In genomic region chr2:15435474-15435873, GRCh38 we compare ENCODE assay signal across 1 cellular context.
A peak's percentile ranks its signal among the peaks of the same experiment; 100 is the strongest.
TF ChIP-seq lines count a peak whose summit lies in the region.

No MANE protein-coding gene starts in this region.

TF ChIP-seq in HepG2, 621 proteins besides CTCF, POLR2A, EP300 and RAD21 (continued from another document and continues in another):
- peak; percentile 90 for TF ChIP-seq HOMEZ (CRISPR knock-in tag; IDR thresholded peaks at IDR 0.05; ENCODE audit: low read depth)
- 0 out of 2 replicates have a peak, but pooled peaks have one; percentile 28 for TF ChIP-seq HDAC1 (CRISPR knock-in tag; IDR thresholded peaks at IDR 0.05)
- peak; percentile 97 for TF ChIP-seq TEAD3 (CRISPR knock-in tag; optimal IDR thresholded peaks at IDR 0.05; ENCODE audit: borderline replicate concordance)
- TF ChIP-seq, protein P1, sequence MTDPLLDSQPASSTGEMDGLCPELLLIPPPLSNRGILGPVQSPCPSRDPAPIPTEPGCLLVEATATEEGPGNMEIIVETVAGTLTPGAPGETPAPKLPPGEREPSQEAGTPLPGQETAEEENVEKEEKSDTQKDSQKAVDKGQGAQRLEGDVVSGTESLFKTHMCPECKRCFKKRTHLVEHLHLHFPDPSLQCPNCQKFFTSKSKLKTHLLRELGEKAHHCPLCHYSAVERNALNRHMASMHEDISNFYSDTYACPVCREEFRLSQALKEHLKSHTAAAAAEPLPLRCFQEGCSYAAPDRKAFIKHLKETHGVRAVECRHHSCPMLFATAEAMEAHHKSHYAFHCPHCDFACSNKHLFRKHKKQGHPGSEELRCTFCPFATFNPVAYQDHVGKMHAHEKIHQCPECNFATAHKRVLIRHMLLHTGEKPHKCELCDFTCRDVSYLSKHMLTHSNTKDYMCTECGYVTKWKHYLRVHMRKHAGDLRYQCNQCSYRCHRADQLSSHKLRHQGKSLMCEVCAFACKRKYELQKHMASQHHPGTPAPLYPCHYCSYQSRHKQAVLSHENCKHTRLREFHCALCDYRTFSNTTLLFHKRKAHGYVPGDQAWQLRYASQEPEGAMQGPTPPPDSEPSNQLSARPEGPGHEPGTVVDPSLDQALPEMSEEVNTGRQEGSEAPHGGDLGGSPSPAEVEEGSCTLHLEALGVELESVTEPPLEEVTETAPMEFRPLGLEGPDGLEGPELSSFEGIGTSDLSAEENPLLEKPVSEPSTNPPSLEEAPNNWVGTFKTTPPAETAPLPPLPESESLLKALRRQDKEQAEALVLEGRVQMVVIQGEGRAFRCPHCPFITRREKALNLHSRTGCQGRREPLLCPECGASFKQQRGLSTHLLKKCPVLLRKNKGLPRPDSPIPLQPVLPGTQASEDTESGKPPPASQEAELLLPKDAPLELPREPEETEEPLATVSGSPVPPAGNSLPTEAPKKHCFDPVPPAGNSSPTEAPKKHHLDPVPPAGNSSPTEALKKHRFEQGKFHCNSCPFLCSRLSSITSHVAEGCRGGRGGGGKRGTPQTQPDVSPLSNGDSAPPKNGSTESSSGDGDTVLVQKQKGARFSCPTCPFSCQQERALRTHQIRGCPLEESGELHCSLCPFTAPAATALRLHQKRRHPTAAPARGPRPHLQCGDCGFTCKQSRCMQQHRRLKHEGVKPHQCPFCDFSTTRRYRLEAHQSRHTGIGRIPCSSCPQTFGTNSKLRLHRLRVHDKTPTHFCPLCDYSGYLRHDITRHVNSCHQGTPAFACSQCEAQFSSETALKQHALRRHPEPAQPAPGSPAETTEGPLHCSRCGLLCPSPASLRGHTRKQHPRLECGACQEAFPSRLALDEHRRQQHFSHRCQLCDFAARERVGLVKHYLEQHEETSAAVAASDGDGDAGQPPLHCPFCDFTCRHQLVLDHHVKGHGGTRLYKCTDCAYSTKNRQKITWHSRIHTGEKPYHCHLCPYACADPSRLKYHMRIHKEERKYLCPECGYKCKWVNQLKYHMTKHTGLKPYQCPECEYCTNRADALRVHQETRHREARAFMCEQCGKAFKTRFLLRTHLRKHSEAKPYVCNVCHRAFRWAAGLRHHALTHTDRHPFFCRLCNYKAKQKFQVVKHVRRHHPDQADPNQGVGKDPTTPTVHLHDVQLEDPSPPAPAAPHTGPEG (CRISPR knock-in tag; IDR thresholded peaks at IDR 0.05) = no peak
- TF ChIP-seq SALL1 (CRISPR knock-in tag; IDR thresholded peaks at IDR 0.05) = peak; percentile 43; the same call in 1 of the 2 replicates
- TF ChIP-seq SIX1 (CRISPR knock-in tag; IDR thresholded peaks at IDR 0.05; ENCODE audit: borderline replicate concordance) = peak; percentile 85
- TF ChIP-seq HHEX (CRISPR knock-in tag; IDR thresholded peaks at IDR 0.05) = no peak
- no peak for TF ChIP-seq ZUFSP (CRISPR knock-in tag; IDR thresholded peaks at IDR 0.05; ENCODE audit: borderline replicate concordance)
- no peak for TF ChIP-seq JDP2 (CRISPR knock-in tag; IDR thresholded peaks at IDR 0.05; ENCODE audit: borderline replicate concordance)
- TF ChIP-seq FOXO1 (CRISPR knock-in tag; IDR thresholded peaks at IDR 0.05) = peak; percentile 55; the same call in 1 of the 2 replicates
- 0 out of 2 replicates have a peak, but pooled peaks have one; percentile 20 for TF ChIP-seq ARID3A (IDR thresholded peaks at IDR 0.05; ENCODE audit: low read depth, low read length)
- TF ChIP-seq MIER2 (CRISPR knock-in tag; IDR thresholded peaks at IDR 0.05) = 0 out of 2 replicates have a peak, but pooled peaks have one; percentile 30
- peak; percentile 61; the same call in 1 of the 2 replicates for TF ChIP-seq ZNF256 (CRISPR knock-in tag; conservative IDR thresholded peaks at IDR 0.05)
- peak; percentile 97 for TF ChIP-seq HNF4A (CRISPR knock-in tag; IDR thresholded peaks at IDR 0.05)
- TF ChIP-seq, protein P2, sequence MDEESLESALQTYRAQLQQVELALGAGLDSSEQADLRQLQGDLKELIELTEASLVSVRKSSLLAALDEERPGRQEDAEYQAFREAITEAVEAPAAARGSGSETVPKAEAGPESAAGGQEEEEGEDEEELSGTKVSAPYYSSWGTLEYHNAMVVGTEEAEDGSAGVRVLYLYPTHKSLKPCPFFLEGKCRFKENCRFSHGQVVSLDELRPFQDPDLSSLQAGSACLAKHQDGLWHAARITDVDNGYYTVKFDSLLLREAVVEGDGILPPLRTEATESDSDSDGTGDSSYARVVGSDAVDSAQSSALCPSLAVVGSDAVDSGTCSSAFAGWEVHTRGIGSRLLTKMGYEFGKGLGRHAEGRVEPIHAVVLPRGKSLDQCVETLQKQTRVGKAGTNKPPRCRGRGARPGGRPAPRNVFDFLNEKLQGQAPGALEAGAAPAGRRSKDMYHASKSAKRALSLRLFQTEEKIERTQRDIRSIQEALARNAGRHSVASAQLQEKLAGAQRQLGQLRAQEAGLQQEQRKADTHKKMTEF (CRISPR knock-in tag; IDR thresholded peaks at IDR 0.05) = 0 out of 2 replicates have a peak, but pooled peaks have one; percentile 36
- no peak for TF ChIP-seq ZNF263 (CRISPR knock-in tag; IDR thresholded peaks at IDR 0.05)
- TF ChIP-seq NR2C2 (CRISPR knock-in tag; IDR thresholded peaks at IDR 0.05; ENCODE audit: borderline replicate concordance) = 0 out of 2 replicates have a peak, but pooled peaks have one; percentile 29
- TF ChIP-seq HNF4G (IDR thresholded peaks at IDR 0.05; ENCODE audit: borderline replicate concordance, low read depth, low read length) = peak; percentile 96
- peak; percentile 78; the same call in 1 of the 2 replicates for TF ChIP-seq HNF4G (CRISPR knock-in tag; IDR thresholded peaks at IDR 0.05; ENCODE audit: borderline replicate concordance, low read depth)
- TF ChIP-seq TFDP1 (CRISPR knock-in tag; IDR thresholded peaks at IDR 0.05; ENCODE audit: borderline replicate concordance) = peak; percentile 69; the same call in 1 of the 2 replicates
- TF ChIP-seq ZNF598 (CRISPR knock-in tag; IDR thresholded peaks at IDR 0.05; ENCODE audit: borderline replicate concordance) = no peak
- TF ChIP-seq TGIF2 (CRISPR knock-in tag; IDR thresholded peaks at IDR 0.05) = no peak
- TF ChIP-seq CEBPB (IDR thresholded peaks at IDR 0.05; ENCODE audit: borderline replicate concordance, low read depth, low read length) = no peak
- peak; percentile 79 for TF ChIP-seq ZMYM4 (CRISPR knock-in tag; IDR thresholded peaks at IDR 0.05)
- TF ChIP-seq IRF9 (CRISPR knock-in tag; IDR thresholded peaks at IDR 0.05; ENCODE audit: borderline replicate concordance) = no peak
- TF ChIP-seq RCOR2 (CRISPR knock-in tag; IDR thresholded peaks at IDR 0.05) = peak; percentile 64; the same call in 1 of the 2 replicates
- TF ChIP-seq KAT8 (CRISPR knock-in tag; IDR thresholded peaks at IDR 0.05) = peak; percentile 23; the same call in 1 of the 2 replicates
- TF ChIP-seq BRCA1 (CRISPR knock-in tag; IDR thresholded peaks at IDR 0.05) = 0 out of 2 replicates have a peak, but pooled peaks have one; percentile 29
- no peak for TF ChIP-seq ZNF790 (CRISPR knock-in tag; IDR thresholded peaks at IDR 0.05; ENCODE audit: borderline replicate concordance)
- TF ChIP-seq ZNF124 (CRISPR knock-in tag; IDR thresholded peaks at IDR 0.05) = 0 out of 2 replicates have a peak, but pooled peaks have one; percentile 40
- TF ChIP-seq TEAD2 (CRISPR knock-in tag; IDR thresholded peaks at IDR 0.05) = no peak
- no peak for TF ChIP-seq LRRFIP1 (CRISPR knock-in tag; conservative IDR thresholded peaks at IDR 0.05)
- peak; percentile 10; the same call in 1 of the 2 replicates for TF ChIP-seq CEBPG (CRISPR knock-in tag; IDR thresholded peaks at IDR 0.05)
- TF ChIP-seq SMARCE1 (IDR thresholded peaks at IDR 0.05; ENCODE audit: borderline replicate concordance) = no peak
- TF ChIP-seq SIX4 (CRISPR knock-in tag; IDR thresholded peaks at IDR 0.05) = 0 out of 2 replicates have a peak, but pooled peaks have one; percentile 42
- no peak for TF ChIP-seq FOXP1 (IDR thresholded peaks at IDR 0.05)
- peak; percentile 50; the same call in 1 of the 2 replicates for TF ChIP-seq FOXP1 (CRISPR knock-in tag; IDR thresholded peaks at IDR 0.05)
- no peak for TF ChIP-seq JUNB (CRISPR knock-in tag; IDR thresholded peaks at IDR 0.05; ENCODE audit: borderline replicate concordance)
- no peak for TF ChIP-seq RFXAP (CRISPR knock-in tag; IDR thresholded peaks at IDR 0.05; ENCODE audit: borderline replicate concordance)
- TF ChIP-seq NCOA2 (CRISPR knock-in tag; IDR thresholded peaks at IDR 0.05) = peak; percentile 33; the same call in 1 of the 2 replicates
- TF ChIP-seq ZSCAN22 (CRISPR knock-in tag; IDR thresholded peaks at IDR 0.05) = no peak
- TF ChIP-seq SOX13 (IDR thresholded peaks at IDR 0.05) = no peak
- TF ChIP-seq SOX13 (CRISPR knock-in tag; conservative IDR thresholded peaks at IDR 0.05 in 1 of 2, IDR thresholded peaks at IDR 0.05 in 1 of 2) = peak in 1 of 2 experiments; percentile 69; a peak in 2 of 4 replicates
- peak; percentile 99 for TF ChIP-seq ZSCAN29 (CRISPR knock-in tag; conservative IDR thresholded peaks at IDR 0.05)
- TF ChIP-seq, protein P3, sequence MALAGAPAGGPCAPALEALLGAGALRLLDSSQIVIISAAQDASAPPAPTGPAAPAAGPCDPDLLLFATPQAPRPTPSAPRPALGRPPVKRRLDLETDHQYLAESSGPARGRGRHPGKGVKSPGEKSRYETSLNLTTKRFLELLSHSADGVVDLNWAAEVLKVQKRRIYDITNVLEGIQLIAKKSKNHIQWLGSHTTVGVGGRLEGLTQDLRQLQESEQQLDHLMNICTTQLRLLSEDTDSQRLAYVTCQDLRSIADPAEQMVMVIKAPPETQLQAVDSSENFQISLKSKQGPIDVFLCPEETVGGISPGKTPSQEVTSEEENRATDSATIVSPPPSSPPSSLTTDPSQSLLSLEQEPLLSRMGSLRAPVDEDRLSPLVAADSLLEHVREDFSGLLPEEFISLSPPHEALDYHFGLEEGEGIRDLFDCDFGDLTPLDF (CRISPR knock-in tag; IDR thresholded peaks at IDR 0.05) = peak; percentile 87; the same call in 1 of the 2 replicates
- no peak for TF ChIP-seq AGO1 (IDR thresholded peaks at IDR 0.05; ENCODE audit: low read depth, low read length, poor library complexity, severe bottlenecking)
